ENCODE assay signal across 1 cellular context in genomic region chr11:79428406-79428805, GRCh38.
TF ChIP-seq lines count a peak whose summit lies in the region.

No MANE protein-coding gene starts in this region.

TF ChIP-seq in WTC11, 78 proteins besides CTCF, POLR2A, EP300 and RAD21 (continued from another document):
- TF ChIP-seq, protein P1, sequence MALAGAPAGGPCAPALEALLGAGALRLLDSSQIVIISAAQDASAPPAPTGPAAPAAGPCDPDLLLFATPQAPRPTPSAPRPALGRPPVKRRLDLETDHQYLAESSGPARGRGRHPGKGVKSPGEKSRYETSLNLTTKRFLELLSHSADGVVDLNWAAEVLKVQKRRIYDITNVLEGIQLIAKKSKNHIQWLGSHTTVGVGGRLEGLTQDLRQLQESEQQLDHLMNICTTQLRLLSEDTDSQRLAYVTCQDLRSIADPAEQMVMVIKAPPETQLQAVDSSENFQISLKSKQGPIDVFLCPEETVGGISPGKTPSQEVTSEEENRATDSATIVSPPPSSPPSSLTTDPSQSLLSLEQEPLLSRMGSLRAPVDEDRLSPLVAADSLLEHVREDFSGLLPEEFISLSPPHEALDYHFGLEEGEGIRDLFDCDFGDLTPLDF (CRISPR knock-in tag; IDR thresholded peaks at IDR 0.05): no peak
- TF ChIP-seq KAT7 (CRISPR knock-in tag; IDR thresholded peaks at IDR 0.05; ENCODE audit: borderline replicate concordance) (no peak), NR3C1 (CRISPR knock-in tag; conservative IDR thresholded peaks at IDR 0.05; ENCODE audit: low read depth) (no peak), ZNF219 (CRISPR knock-in tag; IDR thresholded peaks at IDR 0.05; ENCODE audit: borderline replicate concordance) (no peak), ELF4 (CRISPR knock-in tag; IDR thresholded peaks at IDR 0.05; ENCODE audit: low read depth) (no peak), EMX1 (CRISPR knock-in tag; IDR thresholded peaks at IDR 0.05) (no peak), ZNF263 (CRISPR knock-in tag; IDR thresholded peaks at IDR 0.05; ENCODE audit: low read depth) (no peak), ZNF532 (CRISPR knock-in tag; IDR thresholded peaks at IDR 0.05; ENCODE audit: borderline replicate concordance) (no peak), ESRRA (CRISPR knock-in tag; IDR thresholded peaks at IDR 0.05; ENCODE audit: borderline replicate concordance) (no peak)
